Comparison of ENCODE assay signal across 8 cellular contexts in genomic region chr4:94202769-94203168, GRCh38.
"Had no signal": no experiment of that assay in that cellular context is flagged by ENCODE, and none has a peak within 500 bp of the region (broad histone marks: within the 10 kb centered on the region; RNA-seq: fewer than 3 reads in every experiment).

No MANE protein-coding gene starts in this region.

- ATAC-seq: GM12878 had no signal

- FAIRE-seq: G401.6, GM12878, GM12891, GM12892, GM18507, GM19239 had no signal

- H3K4me3 ChIP-seq: GM12878 had no signal

- DNase-seq: GDM1, GF-D8 had no signal
